ENCODE assay signal across 9 cellular contexts in the genomic region with DNA sequence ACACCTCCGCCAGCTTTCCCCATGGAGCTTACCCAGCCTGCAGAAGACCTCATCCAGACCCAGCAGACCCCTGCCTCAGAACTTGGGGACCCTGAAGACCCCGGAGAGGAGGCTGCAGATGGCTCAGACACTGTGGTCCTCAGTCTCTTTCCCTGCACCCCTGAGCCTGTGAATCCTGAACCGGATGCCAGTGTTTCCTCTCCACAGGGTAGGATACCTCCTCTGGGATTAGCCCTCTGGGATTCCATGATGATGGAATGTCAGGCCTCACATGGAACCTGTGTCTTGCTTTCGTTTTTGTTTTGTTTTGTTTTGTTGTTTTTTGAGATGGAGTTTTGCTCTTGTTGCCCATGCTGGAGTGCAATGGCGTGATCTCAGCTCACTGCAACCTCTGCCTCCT. TPM values are rescaled to one million over a fixed set of nuclear protein-coding genes. Genes with fewer than 3 reads are reported as not detected.
A peak's percentile ranks its signal among the peaks of the same experiment; 100 is the strongest.
DNase-seq lines count a peak whose midpoint lies in the region; ATAC-seq, FAIRE-seq and TF ChIP-seq lines count a peak whose summit lies in the region.
"Had no signal": no experiment of that assay in that cellular context is flagged by ENCODE, and none has a peak within 500 bp of the region (broad histone marks: within the 10 kb centered on the region; RNA-seq: fewer than 3 reads in every experiment).

No MANE protein-coding gene starts in this region.

- H2AFZ ChIP-seq in SK-N-SH (ENCODE audit: low read depth) (no peak overlapping the region), K562 (ENCODE audit: low read depth, low read length) (no peak overlapping the region)

- H3K79me2 ChIP-seq in SK-N-SH (ENCODE audit: insufficient read depth) (peaks cover 43% of the 10 kb centered on the region), K562 (ENCODE audit: control insufficient read depth, insufficient read depth, low read length) (peaks cover 40% of the 10 kb centered on the region)

- H3F3A ChIP-seq in SK-N-SH (replicated peaks; ENCODE audit: insufficient read depth): peaks cover 3% of the 10 kb centered on the region

- H4K20me1 ChIP-seq in SK-N-SH (ENCODE audit: insufficient read depth) (no peaks in the 10 kb centered on the region), K562 (replicated peaks; ENCODE audit: control insufficient read depth, insufficient read depth, low read length) (no peaks in the 10 kb centered on the region; the same call in 1 of the 2 replicates)

- no peak for TF ChIP-seq CTCF in SK-N-SH (IDR thresholded peaks at IDR 0.05)
- TF ChIP-seq CTCF in K562 (IDR thresholded peaks at IDR 0.05 in 2 of 3, conservative IDR thresholded peaks at IDR 0.05 in 1 of 3; ENCODE audit: insufficient read depth in 2 of 3, low read depth in 1 of 3, low read length in 3 of 3): no peak
- TF ChIP-seq CTCF in gastrocnemius medialis (IDR thresholded peaks at IDR 0.05 in 4 of 5, conservative IDR thresholded peaks at IDR 0.05 in 1 of 5): no peak

- in situ Hi-C loops in K562 (cut with MboI) (no loop called here), gastrocnemius medialis (cut with MboI; ENCODE audit: low sequenced_read_pairs in 4 of 4) (no loop called here)

- H3K27me3 ChIP-seq in SK-N-SH (ENCODE audit: insufficient read depth) (no peaks in the 10 kb centered on the region), K562 (ENCODE audit: control insufficient read depth in 2 of 2, insufficient read depth in 2 of 2, low read length in 2 of 2) (no peaks in the 10 kb centered on the region), gastrocnemius medialis (no peaks in the 10 kb centered on the region)

- H3K9ac ChIP-seq in SK-N-SH (peak overlapping the region; percentile 73; the same call in 1 of the 2 replicates), K562 (ENCODE audit: insufficient read depth in 1 of 2, low read depth in 2 of 2, low read length in 2 of 2) (peak overlapping the region; percentile 93 to 98)

- CTCF ChIA-PET in SK-N-SH (lab: Yijun Ruan, JAX) (no interaction called here), K562 (lab: Yijun Ruan, JAX; ENCODE audit: low intra/inter-chr PET ratio) (no interaction called here)

- FAIRE-seq in K562 (lab: Jason Lieb, UNC): no peak
- FAIRE-seq: A204.1 had no signal

- H3K9me3 ChIP-seq in SK-N-SH (no peaks in the 10 kb centered on the region), K562 (replicated peaks; ENCODE audit: control insufficient read depth, insufficient read depth, low read depth, low read length) (no peaks in the 10 kb centered on the region), gastrocnemius medialis (no peaks in the 10 kb centered on the region)

- peaks cover 7 to 15% of the 10 kb centered on the region in 2 experiments for H3K36me3 ChIP-seq in SK-N-SH (replicated peaks in 1 of 2; ENCODE audit: control insufficient read depth in 1 of 2, insufficient read depth in 2 of 2, low read length in 1 of 2)
- H3K36me3 ChIP-seq in K562 (ENCODE audit: control insufficient read depth, insufficient read depth, low read length): peaks cover 51% of the 10 kb centered on the region
- peaks cover 0 to 24% of the 10 kb centered on the region in 2 donors for H3K36me3 ChIP-seq in gastrocnemius medialis

- H3K27ac ChIP-seq in SK-N-SH (ENCODE audit: low read depth in 2 of 2, low read length in 1 of 2) (no peak overlapping the region), K562 (ENCODE audit: extremely low read depth, low read depth, low read length) (0 out of 3 replicates have a peak overlapping the region, but pooled peaks have one; percentile 11), gastrocnemius medialis (peak overlapping the region; percentile 99 to 100 (median 100))

- TF ChIP-seq EP300 in SK-N-SH (IDR thresholded peaks at IDR 0.05; ENCODE audit: borderline replicate concordance in 1 of 2, low read depth in 1 of 2, low read length in 1 of 2) (no peak), K562 (IDR thresholded peaks at IDR 0.05; ENCODE audit: low read length) (no peak)

- POLR2A ChIA-PET in SK-N-SH (lab: Yijun Ruan, JAX): interaction anchor here (0.7 to 2.5 kb wide), 2 partner anchors 9 to 80 kb away, joined by 3 to 10 read pairs; a partner anchor contains a TSS
- POLR2A ChIA-PET in K562 (lab: Yijun Ruan, JAX): interaction anchor here (1.1 kb wide), 2 partner anchors 9 kb away, joined by 3 read pairs; no protein-coding TSS in a partner anchor

- BruUV-seq in K562 (replicated peaks; lab: Mats Ljungman, UMichigan): no TSS peak

- peak overlapping the region; percentile 76 for H3K4me2 ChIP-seq in SK-N-SH
- H3K4me2 ChIP-seq in K562 (ENCODE audit: insufficient read depth, low read length): peak overlapping the region; percentile 92

- WGBS in SK-N-SH (ENCODE audit: low lambda C conversion rate): 66% methylated on average over 5 of the region's 5 CpGs
- WGBS in K562 (ENCODE audit: insufficient coverage, low coverage, missing lambda C conversion rate): 66% methylated on average over 5 of the region's 5 CpGs

- H3K9me2 ChIP-seq in SK-N-SH: no peaks in the 10 kb centered on the region

- intact Hi-C loops in K562 (cut with micrococcal nuclease) (loop anchor here (2.0 kb wide), 1 partner anchor 127 kb away; a partner anchor contains a TSS), gastrocnemius medialis (cut with DNase I; ENCODE audit: low total_unique reads) (loop anchor here (2.0 to 10.0 kb wide), 4 partner anchors 57 to 211 kb away; a partner anchor contains a TSS)

- H3K4me3 ChIP-seq in SK-N-SH (ENCODE audit: low read depth in 2 of 2, low read length in 1 of 2): peak overlapping the region; percentile 69 to 73; a peak in 1 of 4 replicates
- peak overlapping the region; percentile 86 for H3K4me3 ChIP-seq in K562
- peak overlapping the region in 3 of 4 donors; percentile 83 to 99 (median 88) for H3K4me3 ChIP-seq in gastrocnemius medialis

- DNase-seq in SK-N-SH (no peak), K562 (ENCODE audit: extremely low read depth in 1 of 4, low spot score in 3 of 4) (no peak), gastrocnemius medialis (no peak), NCI-H2107 (lab: John Stamatoyannopoulos, UW) (no peak)

- H3K4me1 ChIP-seq in SK-N-SH (ENCODE audit: control insufficient read depth in 1 of 2, insufficient read depth in 2 of 2, low read depth in 1 of 2, low read length in 1 of 2): peaks cover 11 to 14% of the 10 kb centered on the region in 2 experiments; a peak in 2 of 4 replicates
- peaks cover 7 to 23% of the 10 kb centered on the region in 2 experiments for H3K4me1 ChIP-seq in K562 (replicated peaks in 1 of 2; ENCODE audit: control insufficient read depth in 2 of 2, insufficient read depth in 2 of 2, low read length in 2 of 2)
- H3K4me1 ChIP-seq in gastrocnemius medialis: peaks cover 30 to 44% of the 10 kb centered on the region in 2 donors

- no peak for TF ChIP-seq POLR2A in K562 (conservative IDR thresholded peaks at IDR 0.05)
- TF ChIP-seq POLR2A in gastrocnemius medialis (IDR thresholded peaks at IDR 0.05): no peak

- ATAC-seq in SK-N-SH treated with all-trans-retinoic acid at 6 μM for 48 hours (no peak), K562 (no peak), gastrocnemius medialis (no peak), GM18909 (IDR thresholded peaks at IDR 0.05; ENCODE audit: poor library complexity, unreplicated experiment) (no peak)

- peaks cover 4% of the 10 kb centered on the region for H3K9me1 ChIP-seq in K562 (ENCODE audit: control insufficient read depth, insufficient read depth, low read length)

- TF ChIP-seq RAD21 in SK-N-SH (IDR thresholded peaks at IDR 0.05; ENCODE audit: low read length) (no peak), K562 (CRISPR knock-in tag; conservative IDR thresholded peaks at IDR 0.05 in 1 of 2, IDR thresholded peaks at IDR 0.05 in 1 of 2) (no peak)

RNA-seq across cellular contexts. Expression of a gene that starts 1.9 kb away (rescaled TPM):
- polyA plus RNA-seq in SK-N-SH (2012; rRNA removed) (98.2 and 117 TPM in 2 replicates), K562 (2011; rRNA removed) (68.6 and 70.4 TPM in 2 replicates), K562 (2014; fragmentation: Illumina TruSeq; extraction: Trizol) (181 and 187 TPM in 2 replicates), K562 (2014; fragmentation: Nextera tagmentation; extraction: Ambion mirVana) (100 to 1,000 TPM in 1 of 2 experiments, 10 to 100 TPM in 1; 81.4 to 150 TPM), K562 (2014; rRNA removed) (138 and 143 TPM in 2 replicates)
- 44.4 and 60.1 TPM in 2 replicates for polyA plus RNA-seq in SK-N-SH (2012; cell fraction: cytosol; rRNA removed)
- 268 and 280 TPM in 2 replicates for polyA plus RNA-seq in SK-N-SH (2012; cell fraction: nucleus; rRNA removed)
- 68.6 and 223 TPM in 2 replicates for total RNA-seq in K562 (2011; cell fraction: chromatin; rRNA removed; ENCODE audit: low replicate concordance)
- 202 and 233 TPM in 2 replicates for total RNA-seq in K562 (2011; cell fraction: nucleolus; rRNA removed)
- total RNA-seq in K562 (2011; cell fraction: nucleoplasm; rRNA removed): 103 and 126 TPM in 2 replicates
- total RNA-seq in K562 (2014; rRNA removed) (152 and 203 TPM in 2 replicates), K562 (2014; rRNA removed; fragmentation: Illumina TruSeq; extraction: Trizol) (79.8 and 106 TPM in 2 replicates), K562 (2015; rRNA removed; fragmentation: Illumina TruSeq; extraction: Trizol) (158 and 164 TPM in 2 replicates), K562 (2021) (176 and 185 TPM in 2 replicates), gastrocnemius medialis (10 to 100 TPM; 25.5 to 44.1 (median 35.1) TPM)
- 91.9 and 206 TPM in 2 replicates for polyA plus RNA-seq in K562 (2011; cell fraction: cytosol; rRNA removed)
- polyA plus RNA-seq in K562 (2011; cell fraction: nucleus; rRNA removed): 256 and 295 TPM in 2 replicates
- polyA plus RNA-seq in K562 (2012): 186 and 218 TPM in 2 replicates
- polyA minus RNA-seq in K562 (2011; rRNA and poly(A)+ RNA removed): 23.8 and 46.5 TPM in 2 replicates
- 50.6 and 74.2 TPM in 2 replicates for polyA minus RNA-seq in K562 (2011; cell fraction: cytosol; rRNA and poly(A)+ RNA removed)
- polyA minus RNA-seq in K562 (2011; cell fraction: nucleus; rRNA and poly(A)+ RNA removed): 71.6 and 78.2 TPM in 2 replicates

RNA-seq across cellular contexts. Expression of a gene that starts 2.0 kb away (rescaled TPM):
- polyA plus RNA-seq in SK-N-SH (2012; rRNA removed) (33.7 and 36.4 TPM in 2 replicates), K562 (2011; rRNA removed) (11.2 and 12.7 TPM in 2 replicates), K562 (2014; fragmentation: Illumina TruSeq; extraction: Trizol) (24.4 and 31.3 TPM in 2 replicates), K562 (2014; fragmentation: Nextera tagmentation; extraction: Ambion mirVana) (1 to 10 TPM; 4.6 to 9.4 TPM), K562 (2014; rRNA removed) (28.7 and 29.9 TPM in 2 replicates)
- polyA plus RNA-seq in SK-N-SH (2012; cell fraction: cytosol; rRNA removed): 21.3 and 26.1 TPM in 2 replicates
- 44.0 and 46.3 TPM in 2 replicates for polyA plus RNA-seq in SK-N-SH (2012; cell fraction: nucleus; rRNA removed)
- total RNA-seq in K562 (2011; cell fraction: chromatin; rRNA removed; ENCODE audit: low replicate concordance): 26.1 and 65.6 TPM in 2 replicates
- 31.4 and 35.8 TPM in 2 replicates for total RNA-seq in K562 (2011; cell fraction: nucleolus; rRNA removed)
- 36.1 and 51.5 TPM in 2 replicates for total RNA-seq in K562 (2011; cell fraction: nucleoplasm; rRNA removed)
- total RNA-seq in K562 (2014; rRNA removed) (33.3 and 33.6 TPM in 2 replicates), K562 (2014; rRNA removed; fragmentation: Illumina TruSeq; extraction: Trizol) (7.9 and 11.3 TPM in 2 replicates), K562 (2015; rRNA removed; fragmentation: Illumina TruSeq; extraction: Trizol) (16.3 and 17.3 TPM in 2 replicates), K562 (2021) (30.4 and 30.5 TPM in 2 replicates), gastrocnemius medialis (10 to 100 TPM; 11.2 to 17.2 (median 13.3) TPM)
- 12.3 and 35.6 TPM in 2 replicates for polyA plus RNA-seq in K562 (2011; cell fraction: cytosol; rRNA removed)
- polyA plus RNA-seq in K562 (2011; cell fraction: nucleus; rRNA removed): 20.9 and 34.2 TPM in 2 replicates
- polyA plus RNA-seq in K562 (2012): 17.6 and 20.6 TPM in 2 replicates
- polyA minus RNA-seq in K562 (2011; rRNA and poly(A)+ RNA removed): 3.8 and 6.9 TPM in 2 replicates
- 6.7 and 7.9 TPM in 2 replicates for polyA minus RNA-seq in K562 (2011; cell fraction: cytosol; rRNA and poly(A)+ RNA removed)
- 5.7 and 7.3 TPM in 2 replicates for polyA minus RNA-seq in K562 (2011; cell fraction: nucleus; rRNA and poly(A)+ RNA removed)

RNA-seq across cellular contexts. Expression of a gene that starts 9.3 kb away (rescaled TPM):
- polyA plus RNA-seq in SK-N-SH (2012; rRNA removed) (21.2 and 21.9 TPM in 2 replicates), K562 (2011; rRNA removed) (22.3 and 23.7 TPM in 2 replicates), K562 (2014; fragmentation: Illumina TruSeq; extraction: Trizol) (30.3 and 33.1 TPM in 2 replicates), K562 (2014; fragmentation: Nextera tagmentation; extraction: Ambion mirVana) (10 to 100 TPM; 55.3 to 77.4 TPM), K562 (2014; rRNA removed) (37.5 and 39.0 TPM in 2 replicates)
- 14.0 and 17.5 TPM in 2 replicates for polyA plus RNA-seq in SK-N-SH (2012; cell fraction: cytosol; rRNA removed)
- 32.1 and 33.6 TPM in 2 replicates for polyA plus RNA-seq in SK-N-SH (2012; cell fraction: nucleus; rRNA removed)
- 15.0 and 44.6 TPM in 2 replicates for total RNA-seq in K562 (2011; cell fraction: chromatin; rRNA removed; ENCODE audit: low replicate concordance)
- total RNA-seq in K562 (2011; cell fraction: nucleolus; rRNA removed): 37.5 and 41.5 TPM in 2 replicates
- total RNA-seq in K562 (2011; cell fraction: nucleoplasm; rRNA removed): 28.9 and 30.6 TPM in 2 replicates
- total RNA-seq in K562 (2014; rRNA removed) (31.3 and 33.1 TPM in 2 replicates), K562 (2014; rRNA removed; fragmentation: Illumina TruSeq; extraction: Trizol) (23.1 and 26.3 TPM in 2 replicates), K562 (2015; rRNA removed; fragmentation: Illumina TruSeq; extraction: Trizol) (26.4 TPM in 2 replicates), K562 (2021) (32.4 and 35.6 TPM in 2 replicates), gastrocnemius medialis (10 to 100 TPM in 2 of 4 donors, 1 to 10 TPM in 2; 4.7 to 19.0 (median 11.5) TPM)
- polyA plus RNA-seq in K562 (2011; cell fraction: cytosol; rRNA removed): 19.2 and 25.1 TPM in 2 replicates
- 56.3 and 62.7 TPM in 2 replicates for polyA plus RNA-seq in K562 (2011; cell fraction: nucleus; rRNA removed)
- 22.1 and 26.0 TPM in 2 replicates for polyA plus RNA-seq in K562 (2012)
- polyA minus RNA-seq in K562 (2011; rRNA and poly(A)+ RNA removed): 8.9 and 10.0 TPM in 2 replicates
- polyA minus RNA-seq in K562 (2011; cell fraction: cytosol; rRNA and poly(A)+ RNA removed): 5.2 and 8.1 TPM in 2 replicates
- 10.4 and 19.0 TPM in 2 replicates for polyA minus RNA-seq in K562 (2011; cell fraction: nucleus; rRNA and poly(A)+ RNA removed)

RNA-seq across cellular contexts. Expression of a gene that starts 17.8 kb away (rescaled TPM):
- polyA plus RNA-seq in SK-N-SH (2012; rRNA removed) (0.03 and 0.10 TPM in 2 replicates), K562 (2011; rRNA removed) (not detected in 2 replicates), K562 (2014; fragmentation: Illumina TruSeq; extraction: Trizol) (not detected in 2 replicates), K562 (2014; fragmentation: Nextera tagmentation; extraction: Ambion mirVana) (not detected), K562 (2014; rRNA removed) (not detected in 2 replicates)
- 0.16 and 0.17 TPM in 2 replicates for polyA plus RNA-seq in SK-N-SH (2012; cell fraction: cytosol; rRNA removed)
- 0.07 and 0.18 TPM in 2 replicates for polyA plus RNA-seq in SK-N-SH (2012; cell fraction: nucleus; rRNA removed)
- 0.14 TPM in 1 of 2 replicates, not detected in the other for total RNA-seq in K562 (2011; cell fraction: chromatin; rRNA removed; ENCODE audit: low replicate concordance)
- under 0.01 and 0.17 TPM in 2 replicates for total RNA-seq in K562 (2011; cell fraction: nucleolus; rRNA removed)
- total RNA-seq in K562 (2011; cell fraction: nucleoplasm; rRNA removed): 0.15 TPM in 1 of 2 replicates, not detected in the other
- total RNA-seq in K562 (2014; rRNA removed) (not detected in 2 replicates), K562 (2014; rRNA removed; fragmentation: Illumina TruSeq; extraction: Trizol) (not detected in 2 replicates), K562 (2015; rRNA removed; fragmentation: Illumina TruSeq; extraction: Trizol) (not detected in 2 replicates), K562 (2021) (0.04 and 0.07 TPM in 2 replicates), gastrocnemius medialis (not detected)
- polyA plus RNA-seq in K562 (2011; cell fraction: cytosol; rRNA removed): 0.04 TPM in 1 of 2 replicates, not detected in the other
- 0.03 TPM in 1 of 2 replicates, not detected in the other for polyA plus RNA-seq in K562 (2011; cell fraction: nucleus; rRNA removed)
- polyA plus RNA-seq in K562 (2012): 0.04 and 0.05 TPM in 2 replicates
- polyA minus RNA-seq in K562 (2011; rRNA and poly(A)+ RNA removed): not detected in 2 replicates
- not detected in 2 replicates for polyA minus RNA-seq in K562 (2011; cell fraction: cytosol; rRNA and poly(A)+ RNA removed)
- 0.11 TPM in 1 of 2 replicates, not detected in the other for polyA minus RNA-seq in K562 (2011; cell fraction: nucleus; rRNA and poly(A)+ RNA removed)
- total RNA-seq: HT-29 had no signal

RNA-seq across cellular contexts. Expression of a gene that starts 23.9 kb away (rescaled TPM):
- polyA plus RNA-seq in SK-N-SH (2012; rRNA removed): 1.0 and 1.1 TPM in 2 replicates
- 0.40 and 0.55 TPM in 2 replicates for polyA plus RNA-seq in SK-N-SH (2012; cell fraction: cytosol; rRNA removed)
- 4.3 and 4.6 TPM in 2 replicates for polyA plus RNA-seq in SK-N-SH (2012; cell fraction: nucleus; rRNA removed)
- 1.4 TPM in 1 of 2 replicates, not detected in the other for total RNA-seq in K562 (2011; cell fraction: chromatin; rRNA removed; ENCODE audit: low replicate concordance)
- total RNA-seq in K562 (2011; cell fraction: nucleolus; rRNA removed): 1.2 and 1.7 TPM in 2 replicates
- 1.4 and 1.8 TPM in 2 replicates for total RNA-seq in K562 (2011; cell fraction: nucleoplasm; rRNA removed)
- 0.16 and 0.77 TPM in 2 replicates for total RNA-seq in K562 (2014; rRNA removed)
- total RNA-seq in K562 (2014; rRNA removed; fragmentation: Illumina TruSeq; extraction: Trizol): not detected in 2 replicates
- total RNA-seq in K562 (2015; rRNA removed; fragmentation: Illumina TruSeq; extraction: Trizol): 0.14 and 0.23 TPM in 2 replicates
- total RNA-seq in K562 (2021): 0.72 and 1.9 TPM in 2 replicates
- 0.15 and 0.26 TPM in 2 replicates for polyA plus RNA-seq in K562 (2011; rRNA removed)
- 0.12 and 0.25 TPM in 2 replicates for polyA plus RNA-seq in K562 (2011; cell fraction: cytosol; rRNA removed)
- polyA plus RNA-seq in K562 (2011; cell fraction: nucleus; rRNA removed): 1.1 and 1.8 TPM in 2 replicates
- 0.14 and 7.0 TPM in 2 replicates for polyA plus RNA-seq in K562 (2012)
- 0.65 and 1.0 TPM in 2 replicates for polyA plus RNA-seq in K562 (2014; fragmentation: Illumina TruSeq; extraction: Trizol)
- not detected for polyA plus RNA-seq in K562 (2014; fragmentation: Nextera tagmentation; extraction: Ambion mirVana)
- 0.46 and 1.1 TPM in 2 replicates for polyA plus RNA-seq in K562 (2014; rRNA removed)
- polyA minus RNA-seq in K562 (2011; rRNA and poly(A)+ RNA removed): not detected in 2 replicates
- not detected in 2 replicates for polyA minus RNA-seq in K562 (2011; cell fraction: cytosol; rRNA and poly(A)+ RNA removed)
- polyA minus RNA-seq in K562 (2011; cell fraction: nucleus; rRNA and poly(A)+ RNA removed): 0.27 and 0.89 TPM in 2 replicates
- total RNA-seq in gastrocnemius medialis: 1 to 10 TPM in 1 of 4 donors, under 1 TPM in 1, not detected in 2; 0.68 to 1.6 TPM
- total RNA-seq: RPMI7951 had no signal

Comparison
In these comparisons a context has a peak if more than half of its experiments do, and no peak if none do; other contexts are left out.
1. H3K27ac ChIP-seq: peak in K562 (single experiment) and gastrocnemius medialis (4 of 4); none in SK-N-SH (0 of 2).
2. Peak in every context shown above with its lines, with median percentiles within 50 percentile points of each other: H3K4me3 ChIP-seq.